Comparison of ENCODE assay signal across 18 cellular contexts in the genomic region with DNA sequence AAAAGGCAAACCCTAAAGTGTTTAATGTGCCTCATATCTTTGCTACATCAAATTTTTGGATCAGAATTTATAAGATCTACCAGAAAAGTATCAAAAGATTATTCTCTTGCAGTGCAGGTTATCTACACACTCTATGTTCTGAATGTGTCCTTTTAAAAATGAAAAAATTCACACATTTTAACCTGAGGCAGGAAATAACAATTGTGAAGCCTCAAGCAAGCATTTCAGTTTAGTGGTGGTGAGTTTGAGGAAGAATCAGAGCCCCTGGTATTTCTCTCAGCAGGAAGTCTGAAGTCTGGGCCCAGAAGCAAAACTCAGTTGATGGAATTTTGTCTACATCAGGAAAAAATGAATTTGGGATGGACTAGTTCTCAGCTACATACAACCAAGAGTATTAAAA.
DNase-seq lines count a peak whose midpoint lies in the region; ATAC-seq, FAIRE-seq and TF ChIP-seq lines count a peak whose summit lies in the region.
"Had no signal": no experiment of that assay in that cellular context is flagged by ENCODE, and none has a peak within 500 bp of the region (broad histone marks: within the 10 kb centered on the region; RNA-seq: fewer than 3 reads in every experiment).

No MANE protein-coding gene starts in this region.

- 0 out of 2 replicates have a peak overlapping the region, but pooled peaks have one; percentile 12 for H2AFZ ChIP-seq in GM12878 (ENCODE audit: control insufficient read depth, low read depth, low read length)
- H2AFZ ChIP-seq: GM23248 had no signal

- DNase-seq in CD4-positive, alpha-beta T cell, result no peak
- peak in 1 of 5 donors; percentile 4 for DNase-seq in CD8-positive, alpha-beta memory T cell
- no peak for DNase-seq in GM12878 (ENCODE audit: low read depth, low spot score)
- DNase-seq in immature natural killer cell, result peak; percentile 21 to 55 (median 42)
- no peak for DNase-seq in effector memory CD4-positive, alpha-beta T cell
- DNase-seq in activated naive CD4-positive, alpha-beta T cell treated with Interleukin-2 at 50 U/mL for 16 hours, result no peak
- DNase-seq in inferior parietal cortex (ENCODE audit: extremely low spot score), result no peak
- DNase-seq: BE2C, Calu3, DMS 273 treated with DMSO at 0.1 percent for 48 hours, IMR-90 had no signal

- no peak overlapping the region for H3K4me3 ChIP-seq in CD8-positive, alpha-beta memory T cell (ENCODE audit: low read length)
- no peak overlapping the region for H3K4me3 ChIP-seq in GM12878
- no peak overlapping the region for H3K4me3 ChIP-seq in effector memory CD4-positive, alpha-beta T cell (ENCODE audit: insufficient read depth, low read depth, low read length, poor library complexity, severe bottlenecking)
- H3K4me3 ChIP-seq: GM23248 had no signal

- TF ChIP-seq CTCF in CD4-positive, alpha-beta T cell (IDR thresholded peaks at IDR 0.05), result no peak
- no peak for TF ChIP-seq CTCF in GM12878 (IDR thresholded peaks at IDR 0.05 in 2 of 3, conservative IDR thresholded peaks at IDR 0.05 in 1 of 3; ENCODE audit: control insufficient read depth in 2 of 3, extremely low read depth in 1 of 3, insufficient read depth in 1 of 3, low read depth in 3 of 3, low read length in 3 of 3)

- no peaks in the 10 kb centered on the region for H4K20me1 ChIP-seq in GM12878 (ENCODE audit: control insufficient read depth, insufficient read depth)

- CTCF ChIA-PET in CD4-positive, alpha-beta T cell (lab: Charles Lee), result interaction anchor here (0.9 kb wide), 1 partner anchor 14 kb away, joined by 3 read pairs; no protein-coding TSS in a partner anchor
- CTCF ChIA-PET in CD8-positive, alpha-beta memory T cell (lab: Charles Lee), result interaction anchor here (1.2 to 1.4 kb wide), 2 partner anchors 13 to 14 kb away, joined by 3 to 4 read pairs; no protein-coding TSS in a partner anchor
- CTCF ChIA-PET in GM12878 (lab: Yijun Ruan, JAX), result interaction anchor here (0.7 to 3.1 kb wide), 4 partner anchors 13 to 290 kb away, joined by 3 to 13 read pairs (median 4); no protein-coding TSS in a partner anchor

- H3K79me2 ChIP-seq in GM12878 (ENCODE audit: control insufficient read depth, insufficient read depth, low read length), result no peaks in the 10 kb centered on the region

- no peaks in the 10 kb centered on the region for H3K36me3 Mint-ChIP-seq in CD4-positive, alpha-beta T cell (ENCODE audit: low read depth)
- no peaks in the 10 kb centered on the region for H3K36me3 Mint-ChIP-seq in CD8-positive, alpha-beta memory T cell
- H3K36me3 Mint-ChIP-seq in immature natural killer cell, result no peaks in the 10 kb centered on the region

- SMC1A ChIA-PET in GM12878 (lab: Charles Lee; ENCODE audit: uncharacterized antibody, unreplicated experiment), result interaction anchor here (0.8 to 1.1 kb wide), 3 partner anchors 9 to 28 kb away, joined by 3 to 4 read pairs (median 3); no protein-coding TSS in a partner anchor

- BruUV-seq in GM12878 (replicated peaks; lab: Mats Ljungman, UMichigan), result no TSS peak

- H3K27ac ChIP-seq in CD4-positive, alpha-beta T cell (ENCODE audit: low read depth, low read length), result no peak overlapping the region
- no peak overlapping the region for H3K27ac ChIP-seq in CD8-positive, alpha-beta memory T cell (ENCODE audit: low read depth, low read length)
- H3K27ac ChIP-seq in GM12878 (ENCODE audit: control insufficient read depth, insufficient read depth), result peak overlapping the region; percentile 33; the same call in 1 of the 2 replicates
- H3K27ac ChIP-seq in effector memory CD4-positive, alpha-beta T cell (ENCODE audit: insufficient read depth, low read length, poor library complexity, severe bottlenecking), result no peak overlapping the region
- H3K27ac ChIP-seq: C4-2B, GM23248 had no signal

- no peak for TF ChIP-seq RAD21 in GM12878 (IDR thresholded peaks at IDR 0.05; ENCODE audit: insufficient read depth, low read depth, low read length)

- no peak for TF ChIP-seq EP300 in GM12878 (IDR thresholded peaks at IDR 0.05; ENCODE audit: borderline replicate concordance in 1 of 2, control insufficient read depth in 1 of 2, low read depth in 2 of 2, low read length in 2 of 2)

- H3K27ac Mint-ChIP-seq in CD4-positive, alpha-beta T cell, result peak overlapping the region; percentile 18
- peak overlapping the region in 7 of 8 donors; percentile 28 to 83 (median 66) for H3K27ac Mint-ChIP-seq in CD8-positive, alpha-beta memory T cell
- H3K27ac Mint-ChIP-seq in immature natural killer cell, result peak overlapping the region; percentile 2 to 76 (median 54)

- H3K4me1 ChIP-seq in CD8-positive, alpha-beta memory T cell (ENCODE audit: insufficient read depth, low read length), result peaks cover 48% of the 10 kb centered on the region
- H3K4me1 ChIP-seq in GM12878 (ENCODE audit: control insufficient read depth, insufficient read depth, low read length), result peaks cover 3% of the 10 kb centered on the region; the same call in 1 of the 2 replicates
- no peaks in the 10 kb centered on the region for H3K4me1 ChIP-seq in effector memory CD4-positive, alpha-beta T cell (ENCODE audit: control insufficient read depth, insufficient read depth, low read length, poor library complexity, severe bottlenecking)
- H3K4me1 ChIP-seq: BE2C had no signal

- RAD21 ChIA-PET in GM12878 (lab: Charles Lee; ENCODE audit: unreplicated experiment), result interaction anchor here (1.3 to 2.4 kb wide), 2 partner anchors 17 to 20 kb away, joined by 4 to 9 read pairs; no protein-coding TSS in a partner anchor

- H3K27me3 ChIP-seq in CD4-positive, alpha-beta T cell (ENCODE audit: control insufficient read depth, insufficient read depth, low read length), result no peaks in the 10 kb centered on the region
- no peaks in the 10 kb centered on the region for H3K27me3 ChIP-seq in CD8-positive, alpha-beta memory T cell (ENCODE audit: insufficient read depth, low read length, poor library complexity, severe bottlenecking)
- H3K27me3 ChIP-seq in GM12878 (replicated peaks in 1 of 2; ENCODE audit: control insufficient read depth in 2 of 2, insufficient read depth in 2 of 2, low read length in 1 of 2), result peaks cover 0 to 2% of the 10 kb centered on the region in 2 experiments; a peak in 1 of 4 replicates
- no peaks in the 10 kb centered on the region for H3K27me3 ChIP-seq in effector memory CD4-positive, alpha-beta T cell (replicated peaks; ENCODE audit: control insufficient read depth, insufficient read depth, low read length, poor library complexity, severe bottlenecking)

- H3K9me3 Mint-ChIP-seq in CD4-positive, alpha-beta T cell, result no peaks in the 10 kb centered on the region
- H3K9me3 Mint-ChIP-seq in CD8-positive, alpha-beta memory T cell, result no peaks in the 10 kb centered on the region
- H3K9me3 Mint-ChIP-seq in immature natural killer cell, result no peaks in the 10 kb centered on the region

- FAIRE-seq in GM12878 (lab: Jason Lieb, UNC), result no peak
- FAIRE-seq: A204.1, GM12891, H54 had no signal

- intact Hi-C loops in CD4-positive, alpha-beta T cell (cut with DNase I, micrococcal nuclease), result no loop called here
- intact Hi-C loops in GM12878 (cut with micrococcal nuclease; ENCODE audit: unreplicated experiment), result no loop called here

- no peak for ATAC-seq in CD4-positive, alpha-beta T cell (ENCODE audit: poor library complexity)
- ATAC-seq in GM12878 (no peak), HG02678 (IDR thresholded peaks at IDR 0.05; ENCODE audit: unreplicated experiment) (no peak)
- ATAC-seq: HCT116 had no signal

- H3K4me2 ChIP-seq in GM12878 (ENCODE audit: control insufficient read depth, insufficient read depth), result no peak overlapping the region

- H3K4me1 Mint-ChIP-seq in CD4-positive, alpha-beta T cell (ENCODE audit: low read depth), result peaks cover 58% of the 10 kb centered on the region
- peaks cover 47 to 72% (median 60%) of the 10 kb centered on the region in 3 donors for H3K4me1 Mint-ChIP-seq in CD8-positive, alpha-beta memory T cell
- H3K4me1 Mint-ChIP-seq in immature natural killer cell, result peaks cover 64 to 73% of the 10 kb centered on the region in 2 donors

- in situ Hi-C loops in GM12878 (cut with MboI), result no loop called here

- no peaks in the 10 kb centered on the region for H3K36me3 ChIP-seq in CD8-positive, alpha-beta memory T cell (ENCODE audit: insufficient read depth, low read length)
- no peaks in the 10 kb centered on the region for H3K36me3 ChIP-seq in GM12878 (ENCODE audit: control insufficient read depth in 2 of 2, insufficient read depth in 2 of 2, low read length in 1 of 2)
- H3K36me3 ChIP-seq in effector memory CD4-positive, alpha-beta T cell (ENCODE audit: control insufficient read depth, insufficient read depth, low read length), result no peaks in the 10 kb centered on the region
- H3K36me3 ChIP-seq: BE2C had no signal

- no peak for TF ChIP-seq POLR2A in GM12878 (IDR thresholded peaks at IDR 0.05; ENCODE audit: low read depth, low read length)

- no peak overlapping the region for H3K9ac ChIP-seq in GM12878 (ENCODE audit: control insufficient read depth, insufficient read depth, low read length)
- H3K9ac ChIP-seq: GM23248 had no signal

- H3K9me3 ChIP-seq in CD4-positive, alpha-beta T cell (ENCODE audit: control insufficient read depth, low read length), result no peaks in the 10 kb centered on the region
- H3K9me3 ChIP-seq in CD8-positive, alpha-beta memory T cell (ENCODE audit: low read length), result no peaks in the 10 kb centered on the region
- no peaks in the 10 kb centered on the region for H3K9me3 ChIP-seq in GM12878 (replicated peaks; ENCODE audit: control insufficient read depth, insufficient read depth, low read length)
- H3K9me3 ChIP-seq in effector memory CD4-positive, alpha-beta T cell (ENCODE audit: control insufficient read depth, low read length), result no peaks in the 10 kb centered on the region
- H3K9me3 ChIP-seq: BE2C had no signal

- no peak overlapping the region for H3K4me3 Mint-ChIP-seq in CD4-positive, alpha-beta T cell
- peak overlapping the region in 4 of 7 donors; percentile 5 to 69 (median 47) for H3K4me3 Mint-ChIP-seq in CD8-positive, alpha-beta memory T cell
- peak overlapping the region; percentile 54 to 76 (median 65) for H3K4me3 Mint-ChIP-seq in immature natural killer cell

- H3K27me3 Mint-ChIP-seq in CD4-positive, alpha-beta T cell, result no peaks in the 10 kb centered on the region
- H3K27me3 Mint-ChIP-seq in CD8-positive, alpha-beta memory T cell, result no peaks in the 10 kb centered on the region
- peaks cover 0 to 2% (median 1%) of the 10 kb centered on the region in 3 donors for H3K27me3 Mint-ChIP-seq in immature natural killer cell (ENCODE audit: low read depth in 3 of 3)

- POLR2A ChIA-PET in CD4-positive, alpha-beta T cell (lab: Charles Lee), result no interaction called here
- POLR2A ChIA-PET in CD8-positive, alpha-beta memory T cell (lab: Charles Lee), result no interaction called here
- POLR2A ChIA-PET in GM12878 (lab: Charles Lee), result no interaction called here

TF ChIP-seq in GM12878, 131 proteins besides CTCF, POLR2A, EP300 and RAD21 (continues in another document):
- TF ChIP-seq ZNF384 (IDR thresholded peaks at IDR 0.05; ENCODE audit: borderline replicate concordance, low read depth, low read length) (0 out of 2 replicates have a peak, but pooled peaks have one; percentile 15), EZH2 (IDR thresholded peaks at IDR 0.05; ENCODE audit: borderline replicate concordance, control insufficient read depth, low read depth, low read length) (no peak), KAT2A (conservative IDR thresholded peaks at IDR 0.05; ENCODE audit: control insufficient read depth, low read depth, low read length) (no peak)

Comparison
In these comparisons a context has a peak if more than half of its experiments do, and no peak if none do; other contexts are left out.
1. DNase-seq: peak in immature natural killer cell (3 of 3); none in CD4-positive, alpha-beta T cell (0 of 10), GM12878 (single experiment), effector memory CD4-positive, alpha-beta T cell (0 of 3), activated naive CD4-positive, alpha-beta T cell treated with Interleukin-2 at 50 U/mL for 16 hours (single experiment) and inferior parietal cortex (single experiment).
2. Peak in every context shown above with its lines, with median percentiles within 50 percentile points of each other: H3K27ac Mint-ChIP-seq.